8 cellular contexts compared by ENCODE assay signal in genomic region chr19:40420766-40421467, GRCh38. TPM values are rescaled to one million over a fixed set of nuclear protein-coding genes. Genes with fewer than 3 reads are reported as not detected.
DNase-seq lines count a peak whose midpoint lies in the region; ATAC-seq and TF ChIP-seq lines count a peak whose summit lies in the region.

No MANE protein-coding gene starts in this region.

- peaks cover 45% of the 10 kb centered on the region for H3K4me1 Mint-ChIP-seq in CD14-positive monocyte
- peaks cover 28% of the 10 kb centered on the region for H3K4me1 Mint-ChIP-seq in activated naive CD4-positive, alpha-beta T cell treated with anti-CD3 and anti-CD28 coated beads for 36 hours (ENCODE audit: low read depth)

- peak; percentile 90 for DNase-seq in CD14-positive monocyte (ENCODE audit: low spot score)
- DNase-seq in LHCN-M2 (ENCODE audit: low read depth): peak; percentile 94
- peak; percentile 84 for DNase-seq in SHP77 treated with DMSO at 0.1 percent for 48 hours (lab: John Stamatoyannopoulos, UW)
- DNase-seq in activated naive CD4-positive, alpha-beta T cell treated with anti-CD3 and anti-CD28 coated beads for 36 hours: peak; percentile 84
- peak; percentile 93 for DNase-seq in foreskin melanocyte
- DNase-seq in superior temporal gyrus (ENCODE audit: extremely low spot score): peak; percentile 85

- peak; percentile 37 for ATAC-seq in GM19438 (IDR thresholded peaks at IDR 0.05; ENCODE audit: low read depth, unreplicated experiment)

- peaks cover 14 to 15% of the 10 kb centered on the region in 2 donors for H3K36me3 Mint-ChIP-seq in CD14-positive monocyte
- H3K36me3 Mint-ChIP-seq in activated naive CD4-positive, alpha-beta T cell treated with anti-CD3 and anti-CD28 coated beads for 36 hours (ENCODE audit: low read depth): peaks cover 12% of the 10 kb centered on the region

- H3K36me3 ChIP-seq in neuron (ENCODE audit: insufficient read depth, low read length): peaks cover 7% of the 10 kb centered on the region

- intact Hi-C loops in CD14-positive monocyte (cut with micrococcal nuclease): loop anchor here (1.0 to 10.0 kb wide), 3 partner anchors 23 to 116 kb away; partner anchors contain the start of genes BLVRB (in 1 of the 2) and SERTAD3 (in 1 of the 2)
- intact Hi-C loops in activated naive CD4-positive, alpha-beta T cell treated with anti-CD3 and anti-CD28 coated beads for 36 hours (cut with micrococcal nuclease): loop anchor here (1.0 kb wide), 2 partner anchors 23 to 45 kb away; partner anchors contain the start of gene SERTAD3

- CTCF ChIA-PET in activated naive CD4-positive, alpha-beta T cell treated with anti-CD3 and anti-CD28 coated beads for 36 hours (lab: Charles Lee): interaction anchor here (0.6 to 2.8 kb wide), 24 partner anchors 10 to 452 kb away, joined by 3 to 15 read pairs (median 4); partner anchors contain the start of genes BLVRB, C19orf47 and PLD3

- TF ChIP-seq CTCF in CD14-positive monocyte (IDR thresholded peaks at IDR 0.05): peak; percentile 94

- H3K4me3 Mint-ChIP-seq in CD14-positive monocyte: peak overlapping the region; percentile 87 to 91
- H3K4me3 Mint-ChIP-seq in activated naive CD4-positive, alpha-beta T cell treated with anti-CD3 and anti-CD28 coated beads for 36 hours: peak overlapping the region; percentile 86

- peak overlapping the region; percentile 56 for H3K4me3 ChIP-seq in neuron (ENCODE audit: low read length)

- peak overlapping the region; percentile 65 for H2AFZ ChIP-seq in neuron (ENCODE audit: low read depth, low read length)

- H3K27me3 ChIP-seq in neuron (ENCODE audit: insufficient read depth, low read length): no peaks in the 10 kb centered on the region

- H3K27me3 Mint-ChIP-seq in CD14-positive monocyte (ENCODE audit: low read depth in 3 of 3): peaks cover 1 to 6% (median 3%) of the 10 kb centered on the region in 3 donors
- no peaks in the 10 kb centered on the region for H3K27me3 Mint-ChIP-seq in activated naive CD4-positive, alpha-beta T cell treated with anti-CD3 and anti-CD28 coated beads for 36 hours (ENCODE audit: low read depth)

- peak overlapping the region; percentile 89 to 95 (median 93) for H3K27ac Mint-ChIP-seq in CD14-positive monocyte
- peak overlapping the region; percentile 94 for H3K27ac Mint-ChIP-seq in activated naive CD4-positive, alpha-beta T cell treated with anti-CD3 and anti-CD28 coated beads for 36 hours

- peaks cover 14% of the 10 kb centered on the region for H3K4me1 ChIP-seq in neuron (ENCODE audit: insufficient read depth, low read length)

- no peaks in the 10 kb centered on the region for H3K9me3 ChIP-seq in neuron (ENCODE audit: low read length)

- H3K9me3 Mint-ChIP-seq in CD14-positive monocyte: peaks cover 0 to under 1% (median 0%) of the 10 kb centered on the region in 7 donors
- no peaks in the 10 kb centered on the region for H3K9me3 Mint-ChIP-seq in activated naive CD4-positive, alpha-beta T cell treated with anti-CD3 and anti-CD28 coated beads for 36 hours

RNA-seq across cellular contexts. Expression of gene SERTAD1, which starts 4.9 kb away (rescaled TPM):
- 10 to 100 TPM; 21.0 to 21.6 TPM for polyA plus RNA-seq in CD14-positive monocyte
- 21.7 and 31.2 TPM in 2 replicates for total RNA-seq in LHCN-M2 (2014; rRNA removed)
- polyA plus RNA-seq in LHCN-M2 (2012): 31.8 TPM
- 1 to 10 TPM; 8.8 to 9.2 TPM for total RNA-seq in activated naive CD4-positive, alpha-beta T cell treated with anti-CD3 and anti-CD28 coated beads for 36 hours

RNA-seq across cellular contexts. Expression of gene PRX, which starts 7.7 kb away (rescaled TPM):
- under 1 TPM in 1 of 2 donors, not detected in 1; 0.13 TPM for polyA plus RNA-seq in CD14-positive monocyte
- 1.6 and 1.8 TPM in 2 replicates for total RNA-seq in LHCN-M2 (2014; rRNA removed)
- 1.6 TPM for polyA plus RNA-seq in LHCN-M2 (2012)
- total RNA-seq in activated naive CD4-positive, alpha-beta T cell treated with anti-CD3 and anti-CD28 coated beads for 36 hours: 1 to 10 TPM; 1.5 TPM

RNA-seq across cellular contexts. Expression of gene SERTAD3, which starts 23.2 kb away (rescaled TPM):
- polyA plus RNA-seq in CD14-positive monocyte: 10 to 100 TPM; 30.4 to 49.4 TPM
- total RNA-seq in LHCN-M2 (2014; rRNA removed): 22.8 and 24.1 TPM in 2 replicates
- polyA plus RNA-seq in LHCN-M2 (2012): 22.9 TPM
- 1 to 10 TPM; 3.8 to 7.3 TPM for total RNA-seq in activated naive CD4-positive, alpha-beta T cell treated with anti-CD3 and anti-CD28 coated beads for 36 hours

RNA-seq across cellular contexts. Expression of gene HIPK4, which starts 30.9 kb away (rescaled TPM):
- not detected for polyA plus RNA-seq in CD14-positive monocyte
- total RNA-seq in LHCN-M2 (2014; rRNA removed): not detected in 2 replicates
- polyA plus RNA-seq in LHCN-M2 (2012): 0.13 TPM
- total RNA-seq in activated naive CD4-positive, alpha-beta T cell treated with anti-CD3 and anti-CD28 coated beads for 36 hours: not detected

RNA-seq across cellular contexts. Expression of gene BLVRB, which starts 44.6 kb away (rescaled TPM):
- 100 to 1,000 TPM; 601 to 625 TPM for polyA plus RNA-seq in CD14-positive monocyte
- 83.3 and 92.0 TPM in 2 replicates for total RNA-seq in LHCN-M2 (2014; rRNA removed)
- 149 TPM for polyA plus RNA-seq in LHCN-M2 (2012)
- total RNA-seq in activated naive CD4-positive, alpha-beta T cell treated with anti-CD3 and anti-CD28 coated beads for 36 hours: 10 to 100 TPM; 29.4 to 30.2 TPM

Comparison
In these comparisons a context has a peak if more than half of its experiments do, and no peak if none do; other contexts are left out.
1. Peak in every context shown above with its lines: DNase-seq, ATAC-seq and H3K4me3 ChIP-seq.